20 cellular contexts compared by ENCODE assay signal in genomic region chr17:1255041-1255440, GRCh38. TPM values are rescaled to one million over a fixed set of nuclear protein-coding genes. Genes with fewer than 3 reads are reported as not detected.
DNase-seq lines count a peak whose midpoint lies in the region; ATAC-seq and TF ChIP-seq lines count a peak whose summit lies in the region.
"Had no signal": no experiment of that assay in that cellular context is flagged by ENCODE, and none has a peak within 500 bp of the region (broad histone marks: within the 10 kb centered on the region; RNA-seq: fewer than 3 reads in every experiment).

No MANE protein-coding gene starts in this region.

- intact Hi-C loops in HCT116 (cut with micrococcal nuclease) = loop anchor here (5.0 kb wide), 1 partner anchor 392 kb away; the partner anchor contains the start of genes RILP and SCARF1

- H3K36me3 ChIP-seq in H7 (replicated peaks; ENCODE audit: control insufficient read depth, insufficient read depth, low read length) (no peaks in the 10 kb centered on the region), HCT116 (ENCODE audit: control insufficient read depth in 1 of 2, insufficient read depth in 2 of 2, low read length in 2 of 2) (no peaks in the 10 kb centered on the region), iPS-15b (ENCODE audit: control insufficient read depth, insufficient read depth, low read length) (no peaks in the 10 kb centered on the region)
- H3K36me3 ChIP-seq: BE2C had no signal

- H4K20me1 ChIP-seq in HCT116 (ENCODE audit: insufficient read depth) = no peaks in the 10 kb centered on the region

- RAD21 ChIA-PET in HCT116 (lab: Charles Lee; ENCODE audit: low non-redundant PET in 1 of 2, low total read pairs in 2 of 2, uncharacterized antibody in 2 of 2, unreplicated experiment in 2 of 2) = no interaction called here

- H3K4me1 ChIP-seq in HCT116 (ENCODE audit: control insufficient read depth in 1 of 2, insufficient read depth in 2 of 2, low read length in 2 of 2) (peaks cover 6 to 27% of the 10 kb centered on the region in 2 experiments; a peak in 3 of 4 replicates), iPS-15b (ENCODE audit: control insufficient read depth, insufficient read depth, low read length) (no peaks in the 10 kb centered on the region)
- H3K4me1 ChIP-seq: BE2C had no signal

- no TSS peak for BruUV-seq in HCT116 (replicated peaks; lab: Mats Ljungman, UMichigan)

- peak; percentile 54 for DNase-seq in H7
- DNase-seq in HCT116 (ENCODE audit: low read depth, low spot score) = no peak
- DNase-seq in activated effector memory CD4-positive, alpha-beta T cell treated with anti-CD3 and anti-CD28 coated beads, Interleukin-2, amount 50 U/mL, for 16 hours = no peak
- DNase-seq: ACHN; BE2C; C1 segment of cervical spinal cord; CD4-positive, CD25-positive, alpha-beta regulatory T cell; CD8-positive, alpha-beta memory T cell; COR-L47; DMS 273 treated with DMSO at 0.1 percent for 48 hours; DMS53; DND-41; EL had no signal

- H3K9ac ChIP-seq in HCT116 (ENCODE audit: low read length) = no peak overlapping the region
- no peak overlapping the region for H3K9ac ChIP-seq in iPS-15b (ENCODE audit: low read depth, low read length)

- H3K79me2 ChIP-seq in HCT116 (ENCODE audit: insufficient read depth, low read length) = no peaks in the 10 kb centered on the region

- TF ChIP-seq CTCF in HCT116 (IDR thresholded peaks at IDR 0.05 in 2 of 3, conservative IDR thresholded peaks at IDR 0.05 in 1 of 3; ENCODE audit: borderline replicate concordance in 1 of 3, insufficient read depth in 1 of 3, low read depth in 2 of 3, low read length in 2 of 3) = no peak

- no peak for ATAC-seq in HCT116
- ATAC-seq in HG03565 (IDR thresholded peaks at IDR 0.05; ENCODE audit: unreplicated experiment) = no peak
- no peak for ATAC-seq in HG02885 (IDR thresholded peaks at IDR 0.05; ENCODE audit: poor library complexity, unreplicated experiment)

- POLR2A ChIA-PET in HCT116 (lab: Charles Lee) = interaction anchor here (0.7 kb wide), 1 partner anchor 950 kb away, joined by 3 read pairs; no protein-coding TSS in a partner anchor

- no peak overlapping the region for H3K4me3 ChIP-seq in H7 (ENCODE audit: insufficient read depth, low read depth, low read length)
- H3K4me3 ChIP-seq in HCT116 (replicated peaks in 1 of 2; ENCODE audit: low read depth in 1 of 2, low read length in 2 of 2) = no peak overlapping the region
- peak overlapping the region; percentile 1 for H3K4me3 ChIP-seq in iPS-15b (ENCODE audit: low read depth, low read length)

- no peak overlapping the region for H2AFZ ChIP-seq in HCT116 (ENCODE audit: low read depth, low read length, poor library complexity, severe bottlenecking)

- H3K27me3 ChIP-seq in H7 (ENCODE audit: control insufficient read depth, insufficient read depth, low read length) (peaks cover 14% of the 10 kb centered on the region), HCT116 (ENCODE audit: insufficient read depth, low read length) (no peaks in the 10 kb centered on the region), iPS-15b (ENCODE audit: control insufficient read depth, insufficient read depth, low read length) (peaks cover 7% of the 10 kb centered on the region)

- H3K27ac ChIP-seq in HCT116 (ENCODE audit: low read depth, low read length) = no peak overlapping the region
- H3K27ac ChIP-seq: HL-60 had no signal

- no peaks in the 10 kb centered on the region for H3K9me3 ChIP-seq in HCT116 (ENCODE audit: control insufficient read depth in 1 of 2, insufficient read depth in 1 of 2, low read depth in 1 of 2, low read length in 2 of 2)
- H3K9me3 ChIP-seq in iPS-15b (ENCODE audit: control insufficient read depth, insufficient read depth, low read length) = no peaks in the 10 kb centered on the region
- H3K9me3 ChIP-seq: BE2C had no signal

- peak overlapping the region; percentile 99 for H3K4me2 ChIP-seq in HCT116 (ENCODE audit: low read length)

- H3K9me2 ChIP-seq in HCT116 (ENCODE audit: insufficient read depth) = no peaks in the 10 kb centered on the region

- CTCF ChIA-PET in HCT116 (lab: Charles Lee) = interaction anchor here (1.1 to 2.3 kb wide), 3 partner anchors 133 to 393 kb away, joined by 4 to 11 read pairs (median 4); no protein-coding TSS in a partner anchor

- no peak for TF ChIP-seq RAD21 in HCT116 (IDR thresholded peaks at IDR 0.05; ENCODE audit: low read depth)

- no peak for TF ChIP-seq POLR2A in HCT116 (IDR thresholded peaks at IDR 0.05; ENCODE audit: borderline replicate concordance, extremely low read depth, insufficient read depth, insufficient read length)

TF ChIP-seq in HCT116, 20 proteins besides CTCF, POLR2A, EP300 and RAD21:
- TF ChIP-seq SIN3A (IDR thresholded peaks at IDR 0.05; ENCODE audit: low read depth) (no peak), YY1 (IDR thresholded peaks at IDR 0.05; ENCODE audit: extremely low read depth, insufficient replicate concordance, low read depth, low read length) (no peak), POLR2AphosphoS5 (IDR thresholded peaks at IDR 0.05; ENCODE audit: low read depth, low read length) (no peak), MAX (IDR thresholded peaks at IDR 0.05) (no peak), ATF3 (IDR thresholded peaks at IDR 0.05) (no peak), ZFX (IDR thresholded peaks at IDR 0.05) (no peak), ELF1 (IDR thresholded peaks at IDR 0.05; ENCODE audit: borderline replicate concordance, low read depth) (no peak)
TF ChIP-seq in HCT116: peak in this region for 0.

RNA-seq across cellular contexts. Expression of gene BHLHA9, which starts 15.2 kb away (rescaled TPM):
- total RNA-seq in H7 (2014; rRNA removed; shearing (Covaris generic)) = not detected in 2 replicates
- not detected for total RNA-seq in HCT116 (2021; ENCODE audit: unreplicated experiment)
- not detected in 2 replicates for polyA plus RNA-seq in HCT116 (2012)
- total RNA-seq: CD4-positive, CD25-positive, alpha-beta regulatory T cell; CD8-positive, alpha-beta memory T cell; G401; H4; HT1080 had no signal
- polyA plus RNA-seq: CD4-positive, CD25-positive, alpha-beta regulatory T cell; CD8-positive, alpha-beta memory T cell had no signal

RNA-seq across cellular contexts. Expression of gene TRARG1, which starts 24.4 kb away (rescaled TPM):
- total RNA-seq in H7 (2014; rRNA removed; shearing (Covaris generic)) = not detected in 2 replicates
- not detected for total RNA-seq in HCT116 (2021; ENCODE audit: unreplicated experiment)
- not detected in 2 replicates for polyA plus RNA-seq in HCT116 (2012)
- total RNA-seq: CD8-positive, alpha-beta memory T cell; H4; HT1080 had no signal
- polyA plus RNA-seq: CD8-positive, alpha-beta memory T cell had no signal
